In the genomic region with DNA sequence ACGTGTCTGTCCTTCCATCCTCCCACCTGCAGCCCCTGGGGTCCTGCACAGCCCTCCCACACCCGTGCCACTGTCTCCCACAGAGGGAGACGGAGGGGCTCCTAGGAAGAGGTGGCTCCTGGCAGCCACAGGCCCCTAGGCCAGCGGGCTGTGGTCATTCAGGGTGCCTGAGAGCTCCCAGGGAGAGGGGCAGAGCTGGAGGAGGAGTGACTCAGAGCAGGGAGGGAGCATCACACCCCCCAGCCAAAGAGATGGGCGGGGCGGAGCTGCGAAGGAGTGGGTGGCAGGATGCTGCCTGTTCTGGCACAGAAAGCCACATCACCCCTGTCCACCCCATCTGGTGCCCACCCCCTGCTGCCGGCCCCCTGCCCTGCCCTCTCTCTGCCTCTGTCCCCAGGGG, we compare ENCODE assay signal across 12 cellular contexts. TPM values are rescaled to one million over a fixed set of nuclear protein-coding genes. Genes with fewer than 3 reads are reported as not detected.
DNase-seq lines count a peak whose midpoint lies in the region; ATAC-seq and TF ChIP-seq lines count a peak whose summit lies in the region.
"Had no signal": no experiment of that assay in that cellular context is flagged by ENCODE, and none has a peak within 500 bp of the region (broad histone marks: within the 10 kb centered on the region; RNA-seq: fewer than 3 reads in every experiment).

No MANE protein-coding gene starts in this region.

- no peak overlapping the region for H3K4me3 ChIP-seq in AG10803 (ENCODE audit: low read length)
- H3K4me3 ChIP-seq: left lung, SJCRH30 had no signal

- no peaks in the 10 kb centered on the region for H3K36me3 Mint-ChIP-seq in activated T-cell treated with anti-CD3 and anti-CD28 coated beads, Interleukin-2, amount 50 U/mL, for 4 hours (ENCODE audit: insufficient read depth)

- peaks cover 2% of the 10 kb centered on the region for H3K4me1 Mint-ChIP-seq in activated T-cell treated with anti-CD3 and anti-CD28 coated beads, Interleukin-2, amount 50 U/mL, for 4 hours (ENCODE audit: low read depth)

- peak; percentile 60 to 83 for ATAC-seq in activated T-cell treated with anti-CD3 and anti-CD28 coated beads, Interleukin-2, amount 50 U/mL, for 4 hours
- ATAC-seq in GM21737 (IDR thresholded peaks at IDR 0.05; ENCODE audit: unreplicated experiment): no peak
- ATAC-seq in GM21367 (IDR thresholded peaks at IDR 0.05; ENCODE audit: unreplicated experiment): no peak
- ATAC-seq: left lung, sciatic nerve had no signal

- DNase-seq in AG10803 (ENCODE audit: low read depth) (peak; percentile 16), HS-5 (ENCODE audit: low read depth) (peak; percentile 6), non-pigmented ciliary epithelial cell (ENCODE audit: low read depth) (peak; percentile 9), GM10266 (ENCODE audit: extremely low spot score) (no peak), NCI-H146 (lab: John Stamatoyannopoulos, UW) (no peak)
- DNase-seq in activated T-cell treated with anti-CD3 and anti-CD28 coated beads, Interleukin-2, amount 50 U/mL, for 4 hours: peak; percentile 20
- DNase-seq: left lung, SJCRH30 had no signal

- no peaks in the 10 kb centered on the region for H3K27me3 Mint-ChIP-seq in activated T-cell treated with anti-CD3 and anti-CD28 coated beads, Interleukin-2, amount 50 U/mL, for 4 hours (ENCODE audit: low read depth)

- TF ChIP-seq CTCF in AG10803 (conservative IDR thresholded peaks at IDR 0.05; ENCODE audit: low read length) (no peak), GM10266 (IDR thresholded peaks at IDR 0.05; ENCODE audit: control insufficient read depth, insufficient read depth, low read depth, missing control alignments) (no peak)

- H3K9me3 Mint-ChIP-seq in activated T-cell treated with anti-CD3 and anti-CD28 coated beads, Interleukin-2, amount 50 U/mL, for 4 hours: no peaks in the 10 kb centered on the region
- H3K9me3 Mint-ChIP-seq: activated T-helper 2 cell treated with anti-CD3 and anti-CD28 coated beads, Interferon-gamma antibody, Interleukin-2, Interleukin-4, amounts not matched to agents 10 μg/mL and 5 μg/mL and 100 μg/mL, durations not matched to agents 14 hours and 24 hours and 36 hours had no signal

- H3K4me3 Mint-ChIP-seq in activated T-cell treated with anti-CD3 and anti-CD28 coated beads, Interleukin-2, amount 50 U/mL, for 4 hours: no peak overlapping the region

RNA-seq across cellular contexts. Expression of gene STK32C, which starts 50.5 kb away (rescaled TPM):
- total RNA-seq in activated T-cell treated with anti-CD3 and anti-CD28 coated beads, Interleukin-2, amount 50 U/mL, for 4 hours: 10 to 100 TPM; 14.8 to 18.0 (median 15.3) TPM

Comparison
In these comparisons a context has a peak if more than half of its experiments do, and no peak if none do; other contexts are left out.
1. DNase-seq: peak in AG10803 (single experiment), HS-5 (single experiment), activated T-cell treated with anti-CD3 and anti-CD28 coated beads, Interleukin-2, amount 50 U/mL, for 4 hours (single experiment) and non-pigmented ciliary epithelial cell (single experiment); none in GM10266 (single experiment) and NCI-H146 (single experiment).
2. ATAC-seq: peak in activated T-cell treated with anti-CD3 and anti-CD28 coated beads, Interleukin-2, amount 50 U/mL, for 4 hours (2 of 2); none in GM21737 (single experiment) and GM21367 (single experiment).